Comparison of ENCODE assay signal across 17 cellular contexts in the genomic region with DNA sequence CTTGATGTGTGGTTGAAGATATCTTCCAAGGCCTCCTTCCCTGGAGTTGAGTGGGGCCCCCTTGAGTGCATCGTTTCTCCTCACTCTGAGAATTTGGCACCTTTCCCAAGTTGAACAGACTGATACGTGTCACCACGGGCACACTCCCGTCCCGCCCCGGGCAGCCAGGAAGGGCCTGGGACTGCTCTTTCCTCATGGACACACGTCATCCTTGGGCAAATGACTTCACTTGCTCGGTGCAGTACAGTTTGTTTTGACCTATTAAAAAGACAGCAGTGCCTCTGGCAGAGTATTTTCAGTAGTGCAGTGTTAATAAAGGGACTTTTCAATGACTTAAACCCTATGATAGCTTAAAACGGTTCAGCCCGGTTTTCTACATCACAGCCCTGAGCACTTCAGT. TPM values are rescaled to one million over a fixed set of nuclear protein-coding genes. Genes with fewer than 3 reads are reported as not detected.
DNase-seq lines count a peak whose midpoint lies in the region; ATAC-seq and TF ChIP-seq lines count a peak whose summit lies in the region.
"Had no signal": no experiment of that assay in that cellular context is flagged by ENCODE, and none has a peak within 500 bp of the region (broad histone marks: within the 10 kb centered on the region; RNA-seq: fewer than 3 reads in every experiment).

No MANE protein-coding gene starts in this region.

- peaks cover 51% of the 10 kb centered on the region for H3K36me3 ChIP-seq in mammary epithelial cell (ENCODE audit: insufficient read depth, low read length)

- H3K4me1 ChIP-seq in mammary epithelial cell (ENCODE audit: insufficient read depth, low read length), result no peaks in the 10 kb centered on the region
- H3K4me1 ChIP-seq: parathyroid adenoma had no signal

- H2AFZ ChIP-seq in mammary epithelial cell (ENCODE audit: low read depth, low read length), result no peak overlapping the region
- H2AFZ ChIP-seq: parathyroid adenoma had no signal

- BruUV-seq in mammary epithelial cell (replicated peaks; lab: Mats Ljungman, UMichigan), result no TSS peak

- H3K27ac ChIP-seq in mammary epithelial cell (ENCODE audit: insufficient read depth, low read depth, low read length), result no peak overlapping the region
- H3K27ac ChIP-seq: parathyroid adenoma had no signal

- no peak overlapping the region for H3K4me2 ChIP-seq in mammary epithelial cell (ENCODE audit: insufficient read depth, low read depth, low read length)

- H3K27me3 ChIP-seq in mammary epithelial cell (ENCODE audit: insufficient read depth, low read length), result no peaks in the 10 kb centered on the region

- H4K20me1 ChIP-seq in mammary epithelial cell (ENCODE audit: insufficient read depth, low read length), result no peaks in the 10 kb centered on the region

- in situ Hi-C loops in G401 (cut with HindIII; ENCODE audit: low sequenced_read_pairs), result no loop called here
- in situ Hi-C loops in mammary epithelial cell (cut with MboI; ENCODE audit: low sequenced_read_pairs in 2 of 2), result no loop called here

- CTCF ChIA-PET in mammary epithelial cell (lab: Charles Lee; ENCODE audit: low non-redundant PET), result no interaction called here

- DNase-seq in G401 (ENCODE audit: low spot score), result peak; percentile 37
- DNase-seq in mammary epithelial cell, result peak; percentile 37
- peak; percentile 58 for DNase-seq in fibroblast of pulmonary artery (ENCODE audit: low read depth)
- peak; percentile 65 for DNase-seq in mesenteric fat pad (ENCODE audit: low spot score)
- no peak for DNase-seq in activated T-cell treated with anti-CD3 and anti-CD28 coated beads, Interleukin-2, amount 50 U/mL, for 1 hour
- no peak for DNase-seq in OCI-M1 (lab: John Stamatoyannopoulos, UW)
- DNase-seq: activated CD4-positive, alpha-beta T cell treated with anti-CD3 and anti-CD28 coated beads for 4 hours; activated naive CD8-positive, alpha-beta T cell treated with anti-CD3 and anti-CD28 coated beads, Interleukin-2, amount 10 ng/mL, durations not matched to agents 7 days and 5 days; EL; foreskin melanocyte; IMR-90; midbrain; NCI-H510A had no signal

- H3K4me3 ChIP-seq in mammary epithelial cell (replicated peaks in 1 of 3; ENCODE audit: insufficient read depth in 1 of 3, low read depth in 2 of 3, low read length in 3 of 3) (no peak overlapping the region), fibroblast of pulmonary artery (replicated peaks; ENCODE audit: low read depth, low read length) (no peak overlapping the region)

- dilution Hi-C loops in mammary epithelial cell (cut with HindIII; ENCODE audit: low sequenced_read_pairs), result no loop called here

- ATAC-seq in HG03045 (IDR thresholded peaks at IDR 0.05; ENCODE audit: unreplicated experiment) (no peak), GM18907 (IDR thresholded peaks at IDR 0.05; ENCODE audit: unreplicated experiment) (no peak)
- ATAC-seq: Panc1 had no signal

- TF ChIP-seq CTCF in mammary epithelial cell (conservative IDR thresholded peaks at IDR 0.05 in 1 of 2, IDR thresholded peaks at IDR 0.05 in 1 of 2; ENCODE audit: extremely low read depth in 1 of 2, insufficient read depth in 1 of 2, low read depth in 1 of 2, low read length in 2 of 2), result peak in 1 of 2 donors; percentile 9
- no peak for TF ChIP-seq CTCF in fibroblast of pulmonary artery (IDR thresholded peaks at IDR 0.05; ENCODE audit: low read length, missing control alignments)

- intact Hi-C loops in mammary epithelial cell (cut with micrococcal nuclease), result no loop called here

- 36% methylated on average over 10 of the region's 10 CpGs for WGBS in mammary epithelial cell (ENCODE audit: low coverage, missing lambda C conversion rate)

- H3K9ac ChIP-seq in mammary epithelial cell (ENCODE audit: insufficient read depth, low read length), result no peak overlapping the region
- H3K9ac ChIP-seq: parathyroid adenoma had no signal

- H3K9me3 ChIP-seq in mammary epithelial cell (replicated peaks; ENCODE audit: insufficient read depth, low read length), result no peaks in the 10 kb centered on the region

- H3K79me2 ChIP-seq in mammary epithelial cell (ENCODE audit: insufficient read depth, low read length), result peaks cover 17% of the 10 kb centered on the region

RNA-seq across cellular contexts. Expression of a gene that starts 59.9 kb away (rescaled TPM):
- 48.1 and 58.3 TPM in 2 replicates for total RNA-seq in G401 (2014; rRNA removed; shearing (Covaris generic))
- total RNA-seq in mammary epithelial cell (10 to 100 TPM; 66.0 to 67.6 TPM), mesenteric fat pad (192 TPM)
- 34.8 TPM for polyA plus RNA-seq in mammary epithelial cell
- polyA minus RNA-seq in mammary epithelial cell, result 53.9 TPM

Comparison
In these comparisons a context has a peak if more than half of its experiments do, and no peak if none do; other contexts are left out.
1. DNase-seq: peak in G401 (single experiment), mammary epithelial cell (single experiment), fibroblast of pulmonary artery (single experiment) and mesenteric fat pad (single experiment); none in activated T-cell treated with anti-CD3 and anti-CD28 coated beads, Interleukin-2, amount 50 U/mL, for 1 hour (single experiment) and OCI-M1 (single experiment).